Comparison of ENCODE assay signal across 17 cellular contexts in the genomic region with DNA sequence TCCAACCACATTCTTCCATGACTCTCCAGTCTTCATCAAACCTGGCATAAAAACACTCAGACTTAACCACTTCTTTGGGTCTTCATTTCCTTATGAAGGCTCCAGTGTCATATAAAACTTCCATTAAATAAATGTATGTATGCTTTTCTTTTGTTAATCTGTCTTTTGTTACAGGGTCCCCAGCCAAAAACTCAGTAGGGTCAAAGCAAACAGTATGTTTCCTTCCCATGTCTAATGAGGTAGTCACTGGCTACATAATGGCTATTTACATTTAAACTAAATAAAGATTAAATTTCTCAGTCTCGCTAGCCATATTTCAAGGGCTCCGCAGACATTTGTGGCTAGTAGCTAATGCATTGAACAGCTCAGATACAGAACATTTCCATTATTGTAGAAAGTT. TPM values are rescaled to one million over a fixed set of nuclear protein-coding genes. Genes with fewer than 3 reads are reported as not detected.
DNase-seq lines count a peak whose midpoint lies in the region; ATAC-seq lines count a peak whose summit lies in the region.
"Had no signal": no experiment of that assay in that cellular context is flagged by ENCODE, and none has a peak within 500 bp of the region (broad histone marks: within the 10 kb centered on the region; RNA-seq: fewer than 3 reads in every experiment).

No MANE protein-coding gene starts in this region.

- H3K27ac Mint-ChIP-seq in activated T-helper 2 cell treated with anti-CD3 and anti-CD28 coated beads, Interferon-gamma antibody, Interleukin-2, Interleukin-4, amounts not matched to agents 10 μg/mL and 5 μg/mL and 100 μg/mL, durations not matched to agents 14 hours and 24 hours and 36 hours = no peak overlapping the region
- H3K27ac Mint-ChIP-seq: CD4-positive, alpha-beta memory T cell; GM23338; T-helper 1 cell treated with Interleukin-12 subunit alpha and Interleukin-12 subunit beta and Interleukin-4 antibody, amounts not matched to agents 30 μg/mL and 1 μg/mL, for 36 hours had no signal

- H3K36me3 Mint-ChIP-seq in activated T-helper 2 cell treated with anti-CD3 and anti-CD28 coated beads, Interferon-gamma antibody, Interleukin-2, Interleukin-4, amounts not matched to agents 10 μg/mL and 5 μg/mL and 100 μg/mL, durations not matched to agents 14 hours and 24 hours and 36 hours (ENCODE audit: low read depth) = no peaks in the 10 kb centered on the region
- H3K36me3 Mint-ChIP-seq: CD4-positive, alpha-beta memory T cell had no signal

- peaks cover 2% of the 10 kb centered on the region for H3K4me1 Mint-ChIP-seq in activated T-helper 2 cell treated with anti-CD3 and anti-CD28 coated beads, Interferon-gamma antibody, Interleukin-2, Interleukin-4, amounts not matched to agents 10 μg/mL and 5 μg/mL and 100 μg/mL, durations not matched to agents 14 hours and 24 hours and 36 hours (ENCODE audit: low read depth)
- H3K4me1 Mint-ChIP-seq: GM23338 had no signal

- intact Hi-C loops in activated T-helper 2 cell treated with anti-CD3 and anti-CD28 coated beads, Interferon-gamma antibody, Interleukin-2, Interleukin-4, amounts not matched to agents 10 μg/mL and 5 μg/mL and 100 μg/mL, durations not matched to agents 14 hours and 24 hours and 36 hours (cut with micrococcal nuclease) = loop anchor here (10.0 kb wide), 1 partner anchor 222 kb away; no protein-coding TSS in a partner anchor

- H3K9me3 Mint-ChIP-seq in activated T-helper 2 cell treated with anti-CD3 and anti-CD28 coated beads, Interferon-gamma antibody, Interleukin-2, Interleukin-4, amounts not matched to agents 10 μg/mL and 5 μg/mL and 100 μg/mL, durations not matched to agents 14 hours and 24 hours and 36 hours = no peaks in the 10 kb centered on the region
- H3K9me3 Mint-ChIP-seq: CD4-positive, alpha-beta memory T cell; T-helper 1 cell treated with Interleukin-12 subunit alpha and Interleukin-12 subunit beta and Interleukin-4 antibody, amounts not matched to agents 30 μg/mL and 1 μg/mL, for 36 hours had no signal

- no peak for ATAC-seq in HG03175 (IDR thresholded peaks at IDR 0.05; ENCODE audit: unreplicated experiment)
- ATAC-seq: HCT116, K562 had no signal

- no peak overlapping the region for H3K4me3 Mint-ChIP-seq in activated T-helper 2 cell treated with anti-CD3 and anti-CD28 coated beads, Interferon-gamma antibody, Interleukin-2, Interleukin-4, amounts not matched to agents 10 μg/mL and 5 μg/mL and 100 μg/mL, durations not matched to agents 14 hours and 24 hours and 36 hours (ENCODE audit: low read depth)
- H3K4me3 Mint-ChIP-seq: CD4-positive, alpha-beta memory T cell; GM23338; T-helper 1 cell treated with Interleukin-12 subunit alpha and Interleukin-12 subunit beta and Interleukin-4 antibody, amounts not matched to agents 30 μg/mL and 1 μg/mL, for 36 hours had no signal

- peaks cover 14% of the 10 kb centered on the region for H3K27me3 Mint-ChIP-seq in activated T-helper 2 cell treated with anti-CD3 and anti-CD28 coated beads, Interferon-gamma antibody, Interleukin-2, Interleukin-4, amounts not matched to agents 10 μg/mL and 5 μg/mL and 100 μg/mL, durations not matched to agents 14 hours and 24 hours and 36 hours (ENCODE audit: low read depth)

- DNase-seq in NCI-H2196 (lab: John Stamatoyannopoulos, UW; ENCODE audit: unreplicated experiment) (peak; percentile 60), NCI-H2196 treated with DMSO at 0.1 percent for 48 hours (lab: John Stamatoyannopoulos, UW; ENCODE audit: unreplicated experiment) (no peak), NCI-H2029 treated with DMSO at 0.1 percent for 48 hours (lab: John Stamatoyannopoulos, UW) (peak; percentile 76), NCI-H748 (lab: John Stamatoyannopoulos, UW; ENCODE audit: unreplicated experiment) (peak; percentile 87), UCSD-AML1 (lab: John Stamatoyannopoulos, UW; ENCODE audit: unreplicated experiment) (no peak)
- DNase-seq in activated T-helper 2 cell treated with anti-CD3 and anti-CD28 coated beads, Interferon-gamma antibody, Interleukin-2, Interleukin-4, amounts not matched to agents 10 μg/mL and 5 μg/mL and 100 μg/mL, durations not matched to agents 14 hours and 24 hours and 36 hours (ENCODE audit: low spot score) = no peak
- no peak for DNase-seq in stimulated activated CD4-positive, alpha-beta T cell treated with anti-CD3 and anti-CD28 coated beads, Interleukin-2, amount 100 ng/mL, for 24 hours
- DNase-seq: 8988T; CD4-positive, alpha-beta memory T cell; OCI-M1; RPMI8226; SIG-M5 had no signal

RNA-seq across cellular contexts. Expression of a gene that starts 40.1 kb away (rescaled TPM):
- not detected in 2 replicates for total RNA-seq in activated T-helper 2 cell treated with anti-CD3 and anti-CD28 coated beads, Interferon-gamma antibody, Interleukin-2, Interleukin-4, amounts not matched to agents 10 μg/mL and 5 μg/mL and 100 μg/mL, durations not matched to agents 14 hours and 24 hours and 36 hours
- total RNA-seq: CD4-positive, alpha-beta memory T cell; K562 had no signal

RNA-seq across cellular contexts. Expression of a gene that starts 51.2 kb away (rescaled TPM):
- not detected in 2 replicates for total RNA-seq in activated T-helper 2 cell treated with anti-CD3 and anti-CD28 coated beads, Interferon-gamma antibody, Interleukin-2, Interleukin-4, amounts not matched to agents 10 μg/mL and 5 μg/mL and 100 μg/mL, durations not matched to agents 14 hours and 24 hours and 36 hours
- total RNA-seq: GM23338, K562 had no signal

Comparison
In these comparisons a context has a peak if more than half of its experiments do, and no peak if none do; other contexts are left out.
1. DNase-seq: peak in NCI-H2196 (single experiment), NCI-H2029 treated with DMSO at 0.1 percent for 48 hours (single experiment) and NCI-H748 (single experiment); none in NCI-H2196 treated with DMSO at 0.1 percent for 48 hours (single experiment), activated T-helper 2 cell treated with anti-CD3 and anti-CD28 coated beads, Interferon-gamma antibody, Interleukin-2, Interleukin-4, amounts not matched to agents 10 μg/mL and 5 μg/mL and 100 μg/mL, durations not matched to agents 14 hours and 24 hours and 36 hours (single experiment), UCSD-AML1 (single experiment) and stimulated activated CD4-positive, alpha-beta T cell treated with anti-CD3 and anti-CD28 coated beads, Interleukin-2, amount 100 ng/mL, for 24 hours (0 of 2).